9 cellular contexts compared by ENCODE assay signal in genomic region chr1:998051-998821, GRCh38. TPM values are rescaled to one million over a fixed set of nuclear protein-coding genes. Genes with fewer than 3 reads are reported as not detected.
DNase-seq lines count a peak whose midpoint lies in the region; ATAC-seq and TF ChIP-seq lines count a peak whose summit lies in the region.
"Had no signal": no experiment of that assay in that cellular context is flagged by ENCODE, and none has a peak within 500 bp of the region (broad histone marks: within the 10 kb centered on the region; RNA-seq: fewer than 3 reads in every experiment).

No MANE protein-coding gene starts in this region.

- peak overlapping the region; percentile 75 for H3K9ac ChIP-seq in Loucy (ENCODE audit: low read depth, low read length, poor library complexity, severe bottlenecking)

- H3K79me2 ChIP-seq in Loucy (ENCODE audit: insufficient read depth, low read length) = peaks cover 12% of the 10 kb centered on the region; the same call in 1 of the 2 replicates
- H3K79me2 ChIP-seq in osteoblast (ENCODE audit: insufficient read depth, low read length) = no peaks in the 10 kb centered on the region

- H3K36me3 ChIP-seq in Loucy (ENCODE audit: insufficient read depth, low read length) (no peaks in the 10 kb centered on the region), osteoblast (ENCODE audit: insufficient read depth, low read length) (no peaks in the 10 kb centered on the region)

- no peak overlapping the region for H3K27ac ChIP-seq in osteoblast (ENCODE audit: low read depth, low read length)

- DNase-seq in AG10803 (ENCODE audit: low read depth) (no peak), epithelial cell of proximal tubule (ENCODE audit: low read depth) (no peak), osteoblast (ENCODE audit: insufficient read length, low spot score, missing footprints) (peak; percentile 80), G401 (ENCODE audit: low spot score) (no peak), NCI-H82 (lab: John Stamatoyannopoulos, UW) (no peak)

- H2AFZ ChIP-seq in Loucy (ENCODE audit: low read length) (no peak overlapping the region), osteoblast (ENCODE audit: low read length) (no peak overlapping the region)

- in situ Hi-C loops in G401 (cut with HindIII; ENCODE audit: low sequenced_read_pairs) = no loop called here

- H4K20me1 ChIP-seq in Loucy (ENCODE audit: insufficient read depth, low read length, poor library complexity, severe bottlenecking) = peaks cover 17% of the 10 kb centered on the region
- no peaks in the 10 kb centered on the region for H4K20me1 ChIP-seq in osteoblast (ENCODE audit: insufficient read depth, low read length)

- H3K9me3 ChIP-seq in Loucy (ENCODE audit: insufficient read depth, low read depth, low read length) = no peaks in the 10 kb centered on the region
- no peaks in the 10 kb centered on the region for H3K9me3 ChIP-seq in osteoblast (ENCODE audit: low read depth, low read length)

- H3K4me1 ChIP-seq in Loucy (ENCODE audit: insufficient read depth, low read length, poor library complexity, severe bottlenecking) = peaks cover 33% of the 10 kb centered on the region
- peaks cover 4% of the 10 kb centered on the region for H3K4me1 ChIP-seq in osteoblast (ENCODE audit: insufficient read depth, low read length)

- ATAC-seq in GM21423 (IDR thresholded peaks at IDR 0.05; ENCODE audit: unreplicated experiment) = no peak
- ATAC-seq in GM21576 (IDR thresholded peaks at IDR 0.05; ENCODE audit: unreplicated experiment) = no peak

- TF ChIP-seq CTCF in AG10803 (conservative IDR thresholded peaks at IDR 0.05; ENCODE audit: low read length) (no peak), Loucy (conservative IDR thresholded peaks at IDR 0.05; ENCODE audit: low read length) (peak; percentile 14; the same call in 1 of the 2 replicates), epithelial cell of proximal tubule (conservative IDR thresholded peaks at IDR 0.05; ENCODE audit: low read depth, low read length) (no peak), osteoblast (IDR thresholded peaks at IDR 0.05; ENCODE audit: extremely low read depth, low read depth, low read length) (no peak)

- H3K4me3 ChIP-seq in AG10803 (ENCODE audit: low read length) (peak overlapping the region; percentile 24; the same call in 1 of the 2 replicates), Loucy (ENCODE audit: low read length, poor library complexity, severe bottlenecking) (peak overlapping the region; percentile 85), epithelial cell of proximal tubule (ENCODE audit: low read depth, low read length) (peak overlapping the region; percentile 80), osteoblast (ENCODE audit: insufficient read depth, low read length) (no peak overlapping the region)

- H3K4me2 ChIP-seq in Loucy (ENCODE audit: low read depth, low read length, poor library complexity, severe bottlenecking) (peak overlapping the region; percentile 98), osteoblast (ENCODE audit: insufficient read depth, low read length) (no peak overlapping the region)

- no peaks in the 10 kb centered on the region for H3F3A ChIP-seq in Loucy (ENCODE audit: low read depth)

- H3K27me3 ChIP-seq in Loucy (ENCODE audit: insufficient read depth, low read length, poor library complexity, severe bottlenecking) (no peaks in the 10 kb centered on the region), osteoblast (ENCODE audit: insufficient read depth, low read length) (peaks cover 48% of the 10 kb centered on the region)

- H3K9me2 ChIP-seq in Loucy (replicated peaks; ENCODE audit: low read depth, low read length) = no peaks in the 10 kb centered on the region

RNA-seq across cellular contexts. Expression of gene HES4, which starts 1.7 kb away (rescaled TPM):
- total RNA-seq in epithelial cell of proximal tubule (141 and 193 TPM in 2 replicates), osteoblast (0.29 and 0.72 TPM in 2 replicates)
- 27.5 and 66.5 TPM in 2 replicates for total RNA-seq in G401 (2014; rRNA removed; shearing (Covaris generic))

RNA-seq across cellular contexts. Expression of gene ISG15, which starts 15.1 kb away (rescaled TPM):
- 66.0 and 75.6 TPM in 2 replicates for total RNA-seq in epithelial cell of proximal tubule
- 55.4 and 90.5 TPM in 2 replicates for total RNA-seq in osteoblast
- 213 and 304 TPM in 2 replicates for total RNA-seq in G401 (2014; rRNA removed; shearing (Covaris generic))

RNA-seq across cellular contexts. Expression of gene PERM1, which starts 16.3 kb away (rescaled TPM):
- total RNA-seq in epithelial cell of proximal tubule (not detected in 2 replicates), osteoblast (not detected in 2 replicates)
- 0.17 TPM in 1 of 2 replicates, not detected in the other for total RNA-seq in G401 (2014; rRNA removed; shearing (Covaris generic))
- total RNA-seq: activated CD8-positive, alpha-beta memory T cell treated with anti-CD3 and anti-CD28 coated beads for 36 hours had no signal

RNA-seq across cellular contexts. Expression of gene AGRN, which starts 21.7 kb away (rescaled TPM):
- 261 and 462 TPM in 2 replicates for total RNA-seq in epithelial cell of proximal tubule
- 14.7 and 30.0 TPM in 2 replicates for total RNA-seq in osteoblast
- total RNA-seq in G401 (2014; rRNA removed; shearing (Covaris generic)) = 103 and 106 TPM in 2 replicates

RNA-seq across cellular contexts. Expression of gene PLEKHN1, which starts 32.0 kb away (rescaled TPM):
- total RNA-seq in epithelial cell of proximal tubule (3.1 and 6.8 TPM in 2 replicates), osteoblast (0.36 and 0.88 TPM in 2 replicates)
- 4.3 and 5.5 TPM in 2 replicates for total RNA-seq in G401 (2014; rRNA removed; shearing (Covaris generic))

Comparison
In these comparisons a context has a peak if more than half of its experiments do, and no peak if none do; other contexts are left out.
1. RNA of gene HES4, which starts 1.7 kb away (total RNA-seq): 141 to 193 TPM in epithelial cell of proximal tubule and 27.5 to 66.5 TPM in G401; 0.29 to 0.72 TPM in osteoblast; every median in the first group is over 10 times any median in the second.